In genomic region chr5:81402180-81402930, GRCh38 we compare ENCODE assay signal across 20 cellular contexts. TPM values are rescaled to one million over a fixed set of nuclear protein-coding genes. Genes with fewer than 3 reads are reported as not detected.
A peak's percentile ranks its signal among the peaks of the same experiment; 100 is the strongest.
DNase-seq lines count a peak whose midpoint lies in the region; ATAC-seq, FAIRE-seq and TF ChIP-seq lines count a peak whose summit lies in the region.
"Had no signal": no experiment of that assay in that cellular context is flagged by ENCODE, and none has a peak within 500 bp of the region (broad histone marks: within the 10 kb centered on the region; RNA-seq: fewer than 3 reads in every experiment).

No MANE protein-coding gene starts in this region.

- ATAC-seq in GM19455 (IDR thresholded peaks at IDR 0.05; ENCODE audit: unreplicated experiment), result no peak
- no peak for ATAC-seq in HG03095 (IDR thresholded peaks at IDR 0.05; ENCODE audit: unreplicated experiment)
- ATAC-seq in HG03280 (IDR thresholded peaks at IDR 0.05; ENCODE audit: unreplicated experiment), result no peak
- ATAC-seq in gastrocnemius medialis, result no peak

- H3K27ac ChIP-seq in liver (ENCODE audit: low read depth in 1 of 2, low read length in 2 of 2) (no peak overlapping the region), gastrocnemius medialis (no peak overlapping the region)
- H3K27ac ChIP-seq: GM23248 had no signal

- intact Hi-C loops in gastrocnemius medialis (cut with DNase I; ENCODE audit: low total_unique reads), result no loop called here

- WGBS in liver, result 23% methylated on average over 2 of the region's 2 CpGs

- peak; percentile 28 for FAIRE-seq in bronchial epithelial cell (lab: Jason Lieb, UNC)
- FAIRE-seq: D721Med, GM12892 had no signal

- peaks cover 0 to 9% (median 5%) of the 10 kb centered on the region in 4 donors for H3K4me1 ChIP-seq in liver (ENCODE audit: control insufficient read depth in 4 of 4, insufficient read depth in 4 of 4, low read length in 3 of 4)
- H3K4me1 ChIP-seq in gastrocnemius medialis, result no peaks in the 10 kb centered on the region

- H3K9ac ChIP-seq in liver (ENCODE audit: low read depth in 1 of 2, low read length in 2 of 2), result no peak overlapping the region
- H3K9ac ChIP-seq: GM23248 had no signal

- H3K9me3 ChIP-seq in liver (ENCODE audit: control insufficient read depth in 4 of 4, low read length in 3 of 4) (no peaks in the 10 kb centered on the region), gastrocnemius medialis (no peaks in the 10 kb centered on the region)

- in situ Hi-C loops in gastrocnemius medialis (cut with MboI; ENCODE audit: low sequenced_read_pairs in 4 of 4), result no loop called here

- no peak for DNase-seq in HEK293T (ENCODE audit: extremely low spot score)
- DNase-seq in bronchial epithelial cell (ENCODE audit: low read depth), result no peak
- DNase-seq in gastrocnemius medialis, result no peak
- DNase-seq: C1 segment of cervical spinal cord; CD4-positive, alpha-beta T cell; DMS153; DMS79 treated with DMSO at 0.1 percent for 48 hours; EL; GDM1; GM23248; H7; IMR-90; KG1 had no signal

- POLR2A ChIA-PET in HEK293T (lab: Yijun Ruan, JAX), result no interaction called here

- CTCF ChIA-PET in HEK293T (lab: Yijun Ruan, JAX), result no interaction called here

- no peaks in the 10 kb centered on the region for H3K36me3 ChIP-seq in bronchial epithelial cell (ENCODE audit: control insufficient read depth, insufficient read depth, low read length)
- H3K36me3 ChIP-seq in liver (ENCODE audit: control insufficient read depth in 4 of 4, insufficient read depth in 3 of 4, low read depth in 1 of 4, low read length in 3 of 4), result no peaks in the 10 kb centered on the region
- no peaks in the 10 kb centered on the region for H3K36me3 ChIP-seq in gastrocnemius medialis

- no peak for TF ChIP-seq POLR2A in gastrocnemius medialis (IDR thresholded peaks at IDR 0.05)

- H3K4me3 ChIP-seq in bronchial epithelial cell (ENCODE audit: low read depth, low read length), result no peak overlapping the region
- H3K4me3 ChIP-seq in liver (ENCODE audit: low read depth in 1 of 3, low read length in 3 of 3), result no peak overlapping the region
- H3K4me3 ChIP-seq in gastrocnemius medialis, result no peak overlapping the region
- H3K4me3 ChIP-seq: GM23248 had no signal

- H3K27me3 ChIP-seq in bronchial epithelial cell (ENCODE audit: control insufficient read depth, insufficient read depth, low read length), result no peaks in the 10 kb centered on the region
- H3K27me3 ChIP-seq in liver (ENCODE audit: control insufficient read depth in 4 of 4, insufficient read depth in 4 of 4, low read length in 3 of 4), result no peaks in the 10 kb centered on the region
- peaks cover 0 to 5% (median 0%) of the 10 kb centered on the region in 3 donors for H3K27me3 ChIP-seq in gastrocnemius medialis

- no peak for TF ChIP-seq RAD21 in liver (IDR thresholded peaks at IDR 0.05)

- TF ChIP-seq CTCF in bronchial epithelial cell (IDR thresholded peaks at IDR 0.05; ENCODE audit: insufficient read depth, low read length, severe bottlenecking) (no peak), liver (IDR thresholded peaks at IDR 0.05; ENCODE audit: low read depth, low read length, missing input control) (no peak), gastrocnemius medialis (IDR thresholded peaks at IDR 0.05 in 4 of 5, conservative IDR thresholded peaks at IDR 0.05 in 1 of 5) (no peak)

TF ChIP-seq in HEK293T, 16 proteins besides CTCF, POLR2A, EP300 and RAD21:
- TF ChIP-seq PKNOX1 (IDR thresholded peaks at IDR 0.05), result peak; percentile 22; the same call in 1 of the 2 replicates
- TF ChIP-seq SUZ12 (IDR thresholded peaks at IDR 0.05), result no peak

TF ChIP-seq in liver, 16 proteins besides CTCF, POLR2A, EP300 and RAD21:
- TF ChIP-seq EGR1 (IDR thresholded peaks at IDR 0.05; ENCODE audit: low read depth in 2 of 2) (no peak), NR2F2 (IDR thresholded peaks at IDR 0.05) (no peak), HNF4G (IDR thresholded peaks at IDR 0.05) (peak; percentile 25), JUND (IDR thresholded peaks at IDR 0.05) (no peak), FOXA1 (IDR thresholded peaks at IDR 0.05) (no peak), HNF4A (conservative IDR thresholded peaks at IDR 0.05) (peak; percentile 66 to 73), ZBTB33 (IDR thresholded peaks at IDR 0.05) (no peak)

RNA-seq across cellular contexts. Expression of gene ACOT12, which starts 8.4 kb away (rescaled TPM):
- total RNA-seq in bronchial epithelial cell (not detected in 2 replicates), liver (10 to 100 TPM; 16.9 to 76.4 TPM), gastrocnemius medialis (under 1 TPM in 1 of 4 donors, not detected in 3; 0.53 TPM)
- 10 to 100 TPM; 26.8 to 50.7 TPM for polyA plus RNA-seq in liver
- total RNA-seq: B cell, GM23248, H7, IMR-90 had no signal
- polyA plus RNA-seq: GM23248, IMR-90 had no signal

Comparison
In these comparisons a context has a peak if more than half of its experiments do, and no peak if none do; other contexts are left out.
1. RNA of gene ACOT12, which starts 8.4 kb away (total RNA-seq): 16.9 to 76.4 TPM in liver; 0.53 TPM in gastrocnemius medialis and not detected in bronchial epithelial cell; every median in the first group is over 10 times any median in the second.